16 cellular contexts compared by ENCODE assay signal in the genomic region with DNA sequence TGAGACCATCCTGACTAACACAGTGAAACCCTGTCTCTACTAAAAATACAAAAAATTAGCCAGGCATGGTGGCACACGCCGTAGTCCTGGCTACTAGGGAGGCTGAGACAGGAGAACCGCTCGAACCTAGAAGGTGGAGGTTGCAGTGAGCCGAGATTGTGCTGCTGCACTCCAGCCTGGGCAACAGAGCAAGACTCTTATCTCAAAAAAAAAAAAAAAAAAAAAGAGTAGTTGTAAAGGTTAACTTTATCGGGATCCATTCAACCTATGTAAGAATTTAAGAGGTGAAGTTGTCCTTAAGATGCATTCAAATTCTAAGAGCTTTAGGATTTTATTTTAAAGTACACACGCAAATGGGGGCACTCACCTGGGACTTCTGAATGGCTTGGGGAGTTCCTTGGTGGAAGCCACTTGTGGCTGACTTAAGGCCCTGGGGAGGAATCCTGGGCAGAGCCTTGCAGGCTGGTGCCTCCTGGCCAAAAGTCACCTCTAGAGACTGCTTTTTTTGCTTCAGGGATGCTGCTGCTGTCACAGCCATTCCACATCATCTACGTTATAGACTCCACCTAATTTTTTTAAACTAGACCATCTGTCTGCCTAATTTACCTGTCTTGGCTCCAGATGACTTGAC. TPM values are rescaled to one million over a fixed set of nuclear protein-coding genes. Genes with fewer than 3 reads are reported as not detected.
DNase-seq lines count a peak whose midpoint lies in the region; ATAC-seq, FAIRE-seq and TF ChIP-seq lines count a peak whose summit lies in the region.
"Had no signal": no experiment of that assay in that cellular context is flagged by ENCODE, and none has a peak within 500 bp of the region (broad histone marks: within the 10 kb centered on the region; RNA-seq: fewer than 3 reads in every experiment).

No MANE protein-coding gene starts in this region.

- H3K4me1 Mint-ChIP-seq in CD8-positive, alpha-beta T cell (ENCODE audit: low read depth), result peaks cover 56% of the 10 kb centered on the region
- peaks cover 28% of the 10 kb centered on the region for H3K4me1 Mint-ChIP-seq in osteocyte (ENCODE audit: unreplicated experiment)

- H4K20me1 ChIP-seq in GM12878 (ENCODE audit: control insufficient read depth, insufficient read depth), result no peaks in the 10 kb centered on the region

- H3K27me3 Mint-ChIP-seq in CD8-positive, alpha-beta T cell (ENCODE audit: low read depth), result no peaks in the 10 kb centered on the region
- no peaks in the 10 kb centered on the region for H3K27me3 Mint-ChIP-seq in osteocyte (ENCODE audit: unreplicated experiment)

- ATAC-seq in CD8-positive, alpha-beta T cell, result no peak
- ATAC-seq in GM12878, result no peak
- no peak for ATAC-seq in GM21723 (IDR thresholded peaks at IDR 0.05; ENCODE audit: unreplicated experiment)
- ATAC-seq: activated T-cell treated with anti-CD3 and anti-CD28 coated beads, Interleukin-2, amount 50 U/mL, for 4 hours had no signal

- peaks cover 79% of the 10 kb centered on the region for H3K79me2 ChIP-seq in GM12878 (ENCODE audit: control insufficient read depth, insufficient read depth, low read length)

- SMC1A ChIA-PET in GM12878 (lab: Charles Lee; ENCODE audit: uncharacterized antibody, unreplicated experiment), result no interaction called here

- H3K4me2 ChIP-seq in GM12878 (ENCODE audit: control insufficient read depth, insufficient read depth), result peak overlapping the region; percentile 78

- WGBS in GM12878 (ENCODE audit: insufficient coverage, insufficient replicate concordance, low lambda C conversion rate, missing lambda C conversion rate), result 7% methylated on average over 8 of the region's 8 CpGs

- H3K9me3 ChIP-seq in A673 (ENCODE audit: low read depth, low read length, poor library complexity, severe bottlenecking), result no peaks in the 10 kb centered on the region
- no peaks in the 10 kb centered on the region for H3K9me3 ChIP-seq in CD8-positive, alpha-beta T cell (ENCODE audit: low read length)
- H3K9me3 ChIP-seq in GM12878 (replicated peaks; ENCODE audit: control insufficient read depth, insufficient read depth, low read length), result no peaks in the 10 kb centered on the region
- H3K9me3 ChIP-seq: suprapubic skin had no signal

- BruUV-seq in A673 (replicated peaks; lab: Mats Ljungman, UMichigan), result TSS peak; percentile 9
- TSS peak; percentile 60 for BruUV-seq in GM12878 (replicated peaks; lab: Mats Ljungman, UMichigan)

- DNase-seq in A673 (ENCODE audit: low spot score) (no peak), NCI-H69 (lab: John Stamatoyannopoulos, UW) (peak; percentile 64), GM12878 (ENCODE audit: low read depth, low spot score) (no peak), osteocyte (ENCODE audit: extremely low spot score, unreplicated experiment) (no peak), GM13977 (ENCODE audit: low spot score) (no peak), NCI-H1417 treated with DMSO at 0.1 percent for 48 hours (lab: John Stamatoyannopoulos, UW) (no peak)
- DNase-seq in CD8-positive, alpha-beta T cell, result no peak
- DNase-seq: activated T-cell treated with anti-CD3 and anti-CD28 coated beads, Interleukin-2, amount 50 U/mL, for 4 hours; cortex of kidney; kidney glomerular epithelial cell; NCI-H1105; NCI-H345; stimulated activated CD4-positive, alpha-beta T cell treated with anti-CD3 and anti-CD28 coated beads, Interleukin-12 subunit alpha, Interleukin-12 subunit beta, amount 100 ng/mL, for 4 hours had no signal

- in situ Hi-C loops in GM12878 (cut with MboI) (no loop called here), GM13977 (cut with MboI; ENCODE audit: low pct_unique_long_range_greater_than_20kb, low sequenced_read_pairs, unreplicated experiment) (no loop called here)

- POLR2A ChIA-PET in A673 (lab: Charles Lee; ENCODE audit: low non-redundant PET) (interaction anchor here (0.7 kb wide), 1 partner anchor 45 kb away, joined by 10 read pairs; no protein-coding TSS in a partner anchor), GM12878 (lab: Charles Lee) (interaction anchor here (0.6 to 1.0 kb wide), 3 partner anchors 28 to 151 kb away, joined by 3 to 8 read pairs (median 3); no protein-coding TSS in a partner anchor)
- POLR2A ChIA-PET in CD8-positive, alpha-beta T cell (lab: Charles Lee), result no interaction called here

- H3K4me1 ChIP-seq in A673 (ENCODE audit: insufficient read depth, low read length, poor library complexity, severe bottlenecking) (peaks cover 13% of the 10 kb centered on the region), GM12878 (ENCODE audit: control insufficient read depth, insufficient read depth, low read length) (peaks cover 15% of the 10 kb centered on the region)
- H3K4me1 ChIP-seq in CD8-positive, alpha-beta T cell (ENCODE audit: insufficient read depth, low read length), result peaks cover 38% of the 10 kb centered on the region

- CTCF ChIA-PET in A673 (lab: Charles Lee) (no interaction called here), GM12878 (lab: Yijun Ruan, JAX) (interaction anchor here (1.2 to 5.0 kb wide), 4 partner anchors 19 to 102 kb away, joined by 3 to 31 read pairs (median 10); a partner anchor contains a TSS)
- CTCF ChIA-PET in CD8-positive, alpha-beta T cell (lab: Charles Lee), result interaction anchor here (13.9 kb wide), 1 partner anchor 19 kb away, joined by 271 read pairs; no protein-coding TSS in a partner anchor

- intact Hi-C loops in A673 (cut with micrococcal nuclease; ENCODE audit: unreplicated experiment) (no loop called here), GM12878 (cut with micrococcal nuclease; ENCODE audit: unreplicated experiment) (no loop called here)
- intact Hi-C loops in CD8-positive, alpha-beta T cell (cut with DNase I, micrococcal nuclease), result loop anchor here (10.0 kb wide), 2 partner anchors 279 to 519 kb away; a partner anchor contains a TSS

- H3K9me3 Mint-ChIP-seq in CD8-positive, alpha-beta T cell, result no peaks in the 10 kb centered on the region
- no peaks in the 10 kb centered on the region for H3K9me3 Mint-ChIP-seq in osteocyte (ENCODE audit: unreplicated experiment)
- H3K9me3 Mint-ChIP-seq: activated T-cell treated with anti-CD3 and anti-CD28 coated beads, Interleukin-2, amount 50 U/mL, for 4 hours had no signal

- H3K36me3 Mint-ChIP-seq in CD8-positive, alpha-beta T cell, result peaks cover 6% of the 10 kb centered on the region
- H3K36me3 Mint-ChIP-seq in osteocyte (ENCODE audit: unreplicated experiment), result no peaks in the 10 kb centered on the region

- H2AFZ ChIP-seq in GM12878 (ENCODE audit: control insufficient read depth, low read depth, low read length), result no peak overlapping the region

- FAIRE-seq in GM12878 (lab: Jason Lieb, UNC), result no peak
- FAIRE-seq: astrocyte had no signal

- peak overlapping the region; percentile 15 for H3K4me3 Mint-ChIP-seq in CD8-positive, alpha-beta T cell
- H3K4me3 Mint-ChIP-seq in osteocyte (ENCODE audit: unreplicated experiment), result no peak overlapping the region

- TF ChIP-seq CTCF in A673 (conservative IDR thresholded peaks at IDR 0.05; ENCODE audit: low read depth, low read length) (no peak), GM12878 (IDR thresholded peaks at IDR 0.05 in 2 of 3, conservative IDR thresholded peaks at IDR 0.05 in 1 of 3; ENCODE audit: control insufficient read depth in 2 of 3, extremely low read depth in 1 of 3, insufficient read depth in 1 of 3, low read depth in 3 of 3, low read length in 3 of 3) (no peak), osteocyte (IDR thresholded peaks at IDR 0.05) (no peak), GM13977 (IDR thresholded peaks at IDR 0.05; ENCODE audit: extremely low read depth, insufficient read depth, missing control alignments) (no peak)
- TF ChIP-seq CTCF in CD8-positive, alpha-beta T cell (IDR thresholded peaks at IDR 0.05), result no peak

- no peak for TF ChIP-seq POLR2A in GM12878 (IDR thresholded peaks at IDR 0.05; ENCODE audit: low read depth, low read length)

- no peaks in the 10 kb centered on the region for H3K36me3 ChIP-seq in A673 (ENCODE audit: insufficient read depth, low read length, poor library complexity, severe bottlenecking)
- H3K36me3 ChIP-seq in CD8-positive, alpha-beta T cell (ENCODE audit: insufficient read depth, low read length), result no peaks in the 10 kb centered on the region
- H3K36me3 ChIP-seq in GM12878 (ENCODE audit: control insufficient read depth in 2 of 2, insufficient read depth in 2 of 2, low read length in 1 of 2), result no peaks in the 10 kb centered on the region
- H3K36me3 ChIP-seq: suprapubic skin had no signal

- H3K27me3 ChIP-seq in A673 (replicated peaks; ENCODE audit: insufficient read depth, low read depth, low read length, poor library complexity) (no peaks in the 10 kb centered on the region), GM12878 (replicated peaks in 1 of 2; ENCODE audit: control insufficient read depth in 2 of 2, insufficient read depth in 2 of 2, low read length in 1 of 2) (no peaks in the 10 kb centered on the region)
- H3K27me3 ChIP-seq in CD8-positive, alpha-beta T cell (ENCODE audit: insufficient read depth, low read length), result no peaks in the 10 kb centered on the region
- H3K27me3 ChIP-seq: suprapubic skin had no signal

- no peak for TF ChIP-seq EP300 in GM12878 (IDR thresholded peaks at IDR 0.05; ENCODE audit: borderline replicate concordance in 1 of 2, control insufficient read depth in 1 of 2, low read depth in 2 of 2, low read length in 2 of 2)

- TF ChIP-seq RAD21 in GM12878 (IDR thresholded peaks at IDR 0.05; ENCODE audit: insufficient read depth, low read depth, low read length), result no peak

- RAD21 ChIA-PET in GM12878 (lab: Charles Lee; ENCODE audit: unreplicated experiment), result interaction anchor here (1.3 to 2.9 kb wide), 3 partner anchors 19 to 85 kb away, joined by 3 to 14 read pairs (median 4); a partner anchor contains a TSS

- peak overlapping the region; percentile 45 for H3K27ac Mint-ChIP-seq in CD8-positive, alpha-beta T cell
- no peak overlapping the region for H3K27ac Mint-ChIP-seq in osteocyte (ENCODE audit: unreplicated experiment)

- H3K27ac ChIP-seq in A673 (ENCODE audit: low read depth, low read length, poor library complexity, severe bottlenecking) (peak overlapping the region; percentile 46), GM12878 (ENCODE audit: control insufficient read depth, insufficient read depth) (peak overlapping the region; percentile 76)
- H3K27ac ChIP-seq in CD8-positive, alpha-beta T cell (ENCODE audit: low read depth, low read length), result no peak overlapping the region
- H3K27ac ChIP-seq: suprapubic skin had no signal

- peak overlapping the region; percentile 76 for H3K9ac ChIP-seq in GM12878 (ENCODE audit: control insufficient read depth, insufficient read depth, low read length)

- H3K4me3 ChIP-seq in A673 (ENCODE audit: low read depth, low read length, poor library complexity, severe bottlenecking) (no peak overlapping the region), GM12878 (peak overlapping the region; percentile 97)
- no peak overlapping the region for H3K4me3 ChIP-seq in CD8-positive, alpha-beta T cell (ENCODE audit: low read depth, low read length)
- H3K4me3 ChIP-seq: suprapubic skin had no signal

RNA-seq across cellular contexts. Expression of a gene that starts 3.3 kb away (rescaled TPM):
- total RNA-seq in A673 (2021) (68.6 and 74.7 TPM in 2 replicates), GM12878 (2014; rRNA removed) (36.7 and 37.3 TPM in 2 replicates), GM12878 (2014; rRNA removed; fragmentation: Illumina TruSeq; extraction: Trizol) (43.8 and 47.9 TPM in 2 replicates), GM12878 (2021) (42.7 and 43.6 TPM in 2 replicates), osteocyte (43.2 and 47.4 TPM in 2 replicates)
- 10 to 100 TPM; 42.1 to 45.4 TPM for total RNA-seq in CD8-positive, alpha-beta T cell
- 33.8 and 38.5 TPM in 2 replicates for total RNA-seq in GM12878 (2013; cell fraction: nucleolus; rRNA removed)
- polyA plus RNA-seq in GM12878 (2011; ENCODE audit: low read depth), result 20.5 TPM
- polyA plus RNA-seq in GM12878 (2011; rRNA removed) (36.1 and 40.1 TPM in 2 replicates), GM12878 (2014; fragmentation: Illumina TruSeq; extraction: Trizol) (52.8 and 55.0 TPM in 2 replicates), GM12878 (2014; fragmentation: Nextera tagmentation; extraction: Ambion mirVana) (10 to 100 TPM in 1 of 2 experiments, 1 to 10 TPM in 1; 9.1 to 18.3 TPM), GM12878 (2014; rRNA removed) (34.7 and 35.8 TPM in 2 replicates), GM12878 (2016; fragmentation: Nextera tagmentation; extraction: Ambion mirVana) (10 to 100 TPM; 47.5 to 51.6 TPM)
- polyA plus RNA-seq in GM12878 (2011; cell fraction: cytosol; rRNA removed), result 30.9 and 31.3 TPM in 2 replicates
- polyA plus RNA-seq in GM12878 (2011; cell fraction: nucleus; rRNA removed), result 20.5 and 25.6 TPM in 2 replicates
- 23.4 and 27.5 TPM in 2 replicates for polyA plus RNA-seq in GM12878 (2012)
- polyA minus RNA-seq in GM12878 (2011; rRNA and poly(A)+ RNA removed), result 47.4 and 57.4 TPM in 2 replicates
- polyA minus RNA-seq in GM12878 (2011; cell fraction: cytosol; rRNA and poly(A)+ RNA removed), result 18.8 and 22.7 TPM in 2 replicates
- 10.6 and 22.3 TPM in 2 replicates for polyA minus RNA-seq in GM12878 (2011; cell fraction: nucleus; rRNA and poly(A)+ RNA removed)

RNA-seq across cellular contexts. Expression of a gene that starts 37.0 kb away (rescaled TPM):
- 22.9 and 29.0 TPM in 2 replicates for total RNA-seq in A673 (2021)
- total RNA-seq in CD8-positive, alpha-beta T cell, result 10 to 100 TPM; 17.4 to 23.4 TPM
- total RNA-seq in GM12878 (2013; cell fraction: nucleolus; rRNA removed), result 30.2 and 35.1 TPM in 2 replicates
- total RNA-seq in GM12878 (2014; rRNA removed), result 5.2 and 7.0 TPM in 2 replicates
- 2.6 and 2.8 TPM in 2 replicates for total RNA-seq in GM12878 (2014; rRNA removed; fragmentation: Illumina TruSeq; extraction: Trizol)
- 28.5 and 37.0 TPM in 2 replicates for total RNA-seq in GM12878 (2021)
- 6.2 TPM for polyA plus RNA-seq in GM12878 (2011; ENCODE audit: low read depth)
- polyA plus RNA-seq in GM12878 (2011; rRNA removed), result 1.2 and 2.0 TPM in 2 replicates
- 1.1 and 1.9 TPM in 2 replicates for polyA plus RNA-seq in GM12878 (2011; cell fraction: cytosol; rRNA removed)
- 23.0 and 23.5 TPM in 2 replicates for polyA plus RNA-seq in GM12878 (2011; cell fraction: nucleus; rRNA removed)
- polyA plus RNA-seq in GM12878 (2012), result 21.5 and 24.4 TPM in 2 replicates
- 7.0 and 7.9 TPM in 2 replicates for polyA plus RNA-seq in GM12878 (2014; fragmentation: Illumina TruSeq; extraction: Trizol)
- polyA plus RNA-seq in GM12878 (2014; fragmentation: Nextera tagmentation; extraction: Ambion mirVana), result under 1 TPM; 0.13 to 0.47 TPM
- 10.5 and 11.6 TPM in 2 replicates for polyA plus RNA-seq in GM12878 (2014; rRNA removed)
- polyA plus RNA-seq in GM12878 (2016; fragmentation: Nextera tagmentation; extraction: Ambion mirVana), result 10 to 100 TPM; 12.9 to 15.9 TPM
- polyA minus RNA-seq in GM12878 (2011; rRNA and poly(A)+ RNA removed), result 2.4 and 3.7 TPM in 2 replicates
- 3.3 and 3.7 TPM in 2 replicates for polyA minus RNA-seq in GM12878 (2011; cell fraction: cytosol; rRNA and poly(A)+ RNA removed)
- 6.7 and 6.8 TPM in 2 replicates for polyA minus RNA-seq in GM12878 (2011; cell fraction: nucleus; rRNA and poly(A)+ RNA removed)
- total RNA-seq in osteocyte, result 75.0 and 77.0 TPM in 2 replicates

Comparison
In these comparisons a context has a peak if more than half of its experiments do, and no peak if none do; other contexts are left out.
1. intact Hi-C loops: an anchor here in CD8-positive, alpha-beta T cell (10.0 kb wide); none called in A673 and GM12878.